In genomic region chr11:12224537-12224893, GRCh38 we compare ENCODE assay signal across 8 cellular contexts.
DNase-seq lines count a peak whose midpoint lies in the region; ATAC-seq and TF ChIP-seq lines count a peak whose summit lies in the region.

No MANE protein-coding gene starts in this region.

- peak overlapping the region; percentile 88 for H3K27ac Mint-ChIP-seq in activated naive CD8-positive, alpha-beta T cell treated with anti-CD3 and anti-CD28 coated beads, Interleukin-2, amount 10 ng/mL, durations not matched to agents 7 days and 5 days

- DNase-seq in T follicular helper cell (ENCODE audit: low read depth) (peak; percentile 65), hypothalamus (lab: John Stamatoyannopoulos, UW) (peak in 27 of 51 donors; percentile 5 to 63 (median 22)), NCI-H1417 treated with DMSO at 0.1 percent for 48 hours (lab: John Stamatoyannopoulos, UW) (no peak), HEK293T (ENCODE audit: extremely low spot score) (no peak)
- peak; percentile 89 for DNase-seq in activated naive CD8-positive, alpha-beta T cell treated with anti-CD3 and anti-CD28 coated beads, Interleukin-2, amount 10 ng/mL, durations not matched to agents 7 days and 5 days
- peak; percentile 81 to 88 (median 83) for DNase-seq in stimulated activated CD4-positive, alpha-beta T cell treated with anti-CD3 and anti-CD28 coated beads, TNF-alpha, amount 100 ng/mL, for 48 hours (ENCODE audit: low read depth in 3 of 3)

- no peaks in the 10 kb centered on the region for H3K9me3 Mint-ChIP-seq in activated naive CD8-positive, alpha-beta T cell treated with anti-CD3 and anti-CD28 coated beads, Interleukin-2, amount 10 ng/mL, durations not matched to agents 7 days and 5 days

- peaks cover 48% of the 10 kb centered on the region for H3K36me3 Mint-ChIP-seq in activated naive CD8-positive, alpha-beta T cell treated with anti-CD3 and anti-CD28 coated beads, Interleukin-2, amount 10 ng/mL, durations not matched to agents 7 days and 5 days

- H3K27me3 Mint-ChIP-seq in activated naive CD8-positive, alpha-beta T cell treated with anti-CD3 and anti-CD28 coated beads, Interleukin-2, amount 10 ng/mL, durations not matched to agents 7 days and 5 days = no peaks in the 10 kb centered on the region

- POLR2A ChIA-PET in activated naive CD8-positive, alpha-beta T cell treated with anti-CD3 and anti-CD28 coated beads, Interleukin-2, amount 10 ng/mL, durations not matched to agents 7 days and 5 days (lab: Charles Lee) = interaction anchor here (0.6 to 3.7 kb wide), 12 partner anchors 9 to 1416 kb away, joined by 3 to 41 read pairs (median 6); partner anchors contain the start of gene EIF4G2
- POLR2A ChIA-PET in HEK293T (lab: Yijun Ruan, JAX) = no interaction called here

- H3K4me1 Mint-ChIP-seq in activated naive CD8-positive, alpha-beta T cell treated with anti-CD3 and anti-CD28 coated beads, Interleukin-2, amount 10 ng/mL, durations not matched to agents 7 days and 5 days = peaks cover 32% of the 10 kb centered on the region

- H3K4me3 Mint-ChIP-seq in activated naive CD8-positive, alpha-beta T cell treated with anti-CD3 and anti-CD28 coated beads, Interleukin-2, amount 10 ng/mL, durations not matched to agents 7 days and 5 days = peak overlapping the region; percentile 66

- peak; percentile 95 for ATAC-seq in GM19023 (IDR thresholded peaks at IDR 0.05; ENCODE audit: unreplicated experiment)
- ATAC-seq in HG03139 (IDR thresholded peaks at IDR 0.05; ENCODE audit: unreplicated experiment) = peak; percentile 97
- peak; percentile 95 for ATAC-seq in activated naive CD8-positive, alpha-beta T cell treated with anti-CD3 and anti-CD28 coated beads, Interleukin-2, amount 10 ng/mL, durations not matched to agents 7 days and 5 days (ENCODE audit: low read depth)

- CTCF ChIA-PET in HEK293T (lab: Yijun Ruan, JAX) = interaction anchor here (0.6 kb wide), 1 partner anchor 705 kb away, joined by 3 read pairs; no protein-coding TSS in a partner anchor

TF ChIP-seq in HEK293T, 16 proteins besides CTCF, POLR2A, EP300 and RAD21:
- TF ChIP-seq FOXA1 (IDR thresholded peaks at IDR 0.05) (no peak), SP1 (IDR thresholded peaks at IDR 0.05) (no peak), ZNF384 (IDR thresholded peaks at IDR 0.05) (no peak), BHLHE40 (IDR thresholded peaks at IDR 0.05; ENCODE audit: borderline replicate concordance) (no peak), FOXM1 (IDR thresholded peaks at IDR 0.05; ENCODE audit: borderline replicate concordance) (no peak), PKNOX1 (IDR thresholded peaks at IDR 0.05) (no peak), FOXK2 (IDR thresholded peaks at IDR 0.05) (no peak)

Comparison
In these comparisons a context has a peak if more than half of its experiments do, and no peak if none do; other contexts are left out.
1. DNase-seq: peak in T follicular helper cell (single experiment), activated naive CD8-positive, alpha-beta T cell treated with anti-CD3 and anti-CD28 coated beads, Interleukin-2, amount 10 ng/mL, durations not matched to agents 7 days and 5 days (single experiment), hypothalamus (27 of 51) and stimulated activated CD4-positive, alpha-beta T cell treated with anti-CD3 and anti-CD28 coated beads, TNF-alpha, amount 100 ng/mL, for 48 hours (3 of 3); none in NCI-H1417 treated with DMSO at 0.1 percent for 48 hours (single experiment) and HEK293T (single experiment).
2. Peak in every context shown above with its lines, with median percentiles within 50 percentile points of each other: ATAC-seq.